ENCODE assay signal across 15 cellular contexts in genomic region chr3:45781271-45781670, GRCh38. TPM values are rescaled to one million over a fixed set of nuclear protein-coding genes. Genes with fewer than 3 reads are reported as not detected.
"Had no signal": no experiment of that assay in that cellular context is flagged by ENCODE, and none has a peak within 500 bp of the region (broad histone marks: within the 10 kb centered on the region; RNA-seq: fewer than 3 reads in every experiment).

No MANE protein-coding gene starts in this region.

- H3K9me3 ChIP-seq: ovary, uterus had no signal

- H3K4me1 Mint-ChIP-seq: naive thymus-derived CD4-positive, alpha-beta T cell had no signal

- ATAC-seq: effector memory CD8-positive, alpha-beta T cell; naive thymus-derived CD4-positive, alpha-beta T cell; right cardiac atrium had no signal

- DNase-seq: effector memory CD8-positive, alpha-beta T cell; foreskin melanocyte; hippocampal formation; kidney glomerular epithelial cell; mammary epithelial cell; naive thymus-derived CD4-positive, alpha-beta T cell; ovary; right cardiac atrium; small intestine; stimulated activated CD4-positive, alpha-beta T cell treated with anti-CD3 and anti-CD28 coated beads, Interleukin-12 subunit alpha, Interleukin-12 subunit beta, amount 100 ng/mL, for 4 hours; stimulated activated naive CD4-positive, alpha-beta T cell; trophoblast cell; uterus had no signal

- H3K27me3 ChIP-seq: ovary, uterus had no signal

- H3K4me3 Mint-ChIP-seq: dendritic cell treated with granulocyte-macrophage colony-stimulating factor and Interleukin-4, amounts not matched to agents 40 ng/mL and 50 ng/mL, for 4 days; effector memory CD8-positive, alpha-beta T cell; naive thymus-derived CD4-positive, alpha-beta T cell had no signal

- H3K36me3 Mint-ChIP-seq: naive thymus-derived CD4-positive, alpha-beta T cell had no signal

- H3K4me1 ChIP-seq: uterus had no signal

- H3K36me3 ChIP-seq: ovary, uterus had no signal

- H3K27ac ChIP-seq: ovary, uterus had no signal

- H3K4me3 ChIP-seq: ovary, uterus had no signal

- H3K27ac Mint-ChIP-seq: dendritic cell treated with granulocyte-macrophage colony-stimulating factor and Interleukin-4, amounts not matched to agents 40 ng/mL and 50 ng/mL, for 4 days; effector memory CD8-positive, alpha-beta T cell had no signal

RNA-seq across cellular contexts. Expression of gene SLC6A20, which starts 15.1 kb away (rescaled TPM):
- total RNA-seq: naive thymus-derived CD4-positive, alpha-beta T cell; right cardiac atrium had no signal
- polyA plus RNA-seq: naive thymus-derived CD4-positive, alpha-beta T cell; neural cell; right cardiac atrium had no signal
